8 cellular contexts compared by ENCODE assay signal in genomic region chr6:151240861-151241642, GRCh38. TPM values are rescaled to one million over a fixed set of nuclear protein-coding genes. Genes with fewer than 3 reads are reported as not detected.
DNase-seq lines count a peak whose midpoint lies in the region; ATAC-seq and TF ChIP-seq lines count a peak whose summit lies in the region.

No MANE protein-coding gene starts in this region.

- no peaks in the 10 kb centered on the region for H3K9me3 Mint-ChIP-seq in activated naive CD8-positive, alpha-beta T cell (ENCODE audit: low read depth)
- H3K9me3 Mint-ChIP-seq in glutamatergic neuron (ENCODE audit: unreplicated experiment) = peaks cover 16% of the 10 kb centered on the region

- DNase-seq in DMS 273 treated with DMSO at 0.1 percent for 48 hours (lab: John Stamatoyannopoulos, UW) (peak; percentile 14), NCI-H1092 treated with DMSO at 0.1 percent for 48 hours (lab: John Stamatoyannopoulos, UW) (peak; percentile 74), glutamatergic neuron (peak; percentile 65), occipital lobe (lab: John Stamatoyannopoulos, UW) (peak; percentile 56), NAMALWA (ENCODE audit: low spot score) (no peak)
- DNase-seq in activated effector memory CD4-positive, alpha-beta T cell treated with Interleukin-2 at 50 U/mL for 16 hours = no peak

- ATAC-seq in GM21381 (IDR thresholded peaks at IDR 0.05; ENCODE audit: unreplicated experiment) = no peak

- peaks cover 40% of the 10 kb centered on the region for H3K27me3 Mint-ChIP-seq in activated naive CD8-positive, alpha-beta T cell
- peaks cover 15% of the 10 kb centered on the region for H3K27me3 Mint-ChIP-seq in glutamatergic neuron (ENCODE audit: unreplicated experiment)

- no peak for TF ChIP-seq CTCF in glutamatergic neuron (IDR thresholded peaks at IDR 0.05; ENCODE audit: partially characterized antibody, unreplicated experiment)

- H3K27ac Mint-ChIP-seq in activated naive CD8-positive, alpha-beta T cell = no peak overlapping the region
- peak overlapping the region; percentile 93 for H3K27ac Mint-ChIP-seq in glutamatergic neuron (ENCODE audit: unreplicated experiment)

- H3K4me1 Mint-ChIP-seq in activated naive CD8-positive, alpha-beta T cell (ENCODE audit: low read depth) = peaks cover 12% of the 10 kb centered on the region
- H3K4me1 Mint-ChIP-seq in glutamatergic neuron (ENCODE audit: low read depth, unreplicated experiment) = peaks cover 29% of the 10 kb centered on the region

- no peaks in the 10 kb centered on the region for H3K36me3 Mint-ChIP-seq in activated naive CD8-positive, alpha-beta T cell
- H3K36me3 Mint-ChIP-seq in glutamatergic neuron (ENCODE audit: unreplicated experiment) = peaks cover 6% of the 10 kb centered on the region

- H3K4me3 Mint-ChIP-seq in activated naive CD8-positive, alpha-beta T cell = peak overlapping the region; percentile 69
- H3K4me3 Mint-ChIP-seq in glutamatergic neuron (ENCODE audit: unreplicated experiment) = peak overlapping the region; percentile 100

RNA-seq across cellular contexts. Expression of gene AKAP12, which starts 1.3 kb away (rescaled TPM):
- 240 TPM for total RNA-seq in glutamatergic neuron (ENCODE audit: unreplicated experiment)
- 42.9 TPM for total RNA-seq in occipital lobe

Comparison
In these comparisons a context has a peak if more than half of its experiments do, and no peak if none do; other contexts are left out.
1. DNase-seq: peak in DMS 273 treated with DMSO at 0.1 percent for 48 hours (single experiment), NCI-H1092 treated with DMSO at 0.1 percent for 48 hours (single experiment), glutamatergic neuron (single experiment) and occipital lobe (single experiment); none in NAMALWA (single experiment) and activated effector memory CD4-positive, alpha-beta T cell treated with Interleukin-2 at 50 U/mL for 16 hours (single experiment).